ENCODE assay signal across 15 cellular contexts in genomic region chr3:179606534-179607085, GRCh38. TPM values are rescaled to one million over a fixed set of nuclear protein-coding genes. Genes with fewer than 3 reads are reported as not detected.
DNase-seq lines count a peak whose midpoint lies in the region; ATAC-seq, FAIRE-seq and TF ChIP-seq lines count a peak whose summit lies in the region.
"Had no signal": no experiment of that assay in that cellular context is flagged by ENCODE, and none has a peak within 500 bp of the region (broad histone marks: within the 10 kb centered on the region; RNA-seq: fewer than 3 reads in every experiment).

No MANE protein-coding gene starts in this region.

- no peak for TF ChIP-seq EP300 in transverse colon (IDR thresholded peaks at IDR 0.05; ENCODE audit: low read depth)

- WGBS in transverse colon (ENCODE audit: low coverage in 1 of 2), 2 donors = 78 to 82% methylated on average over 1 to 4 of the region's 4 CpGs

- no peak overlapping the region for H3K9ac ChIP-seq in BLaER1

- H3K4me3 Mint-ChIP-seq in central memory CD8-positive, alpha-beta T cell = peak overlapping the region; percentile 11

- ATAC-seq in central memory CD8-positive, alpha-beta T cell (replicated peaks; ENCODE audit: extremely low read depth, poor library complexity, severe bottlenecking) = no peak
- ATAC-seq in HG03342 (IDR thresholded peaks at IDR 0.05; ENCODE audit: unreplicated experiment) = no peak

- H3K27me3 ChIP-seq in BLaER1 (no peaks in the 10 kb centered on the region), transverse colon (no peaks in the 10 kb centered on the region)
- H3K27me3 ChIP-seq: neutrophil, suprapubic skin had no signal

- peaks cover 13% of the 10 kb centered on the region for H4K20me1 ChIP-seq in BLaER1

- peak; percentile 9 for FAIRE-seq in GM18507 (lab: Jason Lieb, UNC)

- no peaks in the 10 kb centered on the region for H3K9me3 Mint-ChIP-seq in central memory CD8-positive, alpha-beta T cell

- no peak overlapping the region for H3K27ac ChIP-seq in BLaER1
- no peak overlapping the region for H3K27ac ChIP-seq in transverse colon
- H3K27ac ChIP-seq: neutrophil, suprapubic skin, VCaP had no signal

- peak overlapping the region; percentile 38 for H3K27ac Mint-ChIP-seq in central memory CD8-positive, alpha-beta T cell (ENCODE audit: low read depth)

- peak overlapping the region; percentile 83 for H3K4me2 ChIP-seq in BLaER1

- intact Hi-C loops in transverse colon (cut with DNase I; ENCODE audit: low total_unique reads) = no loop called here

- H3K36me3 ChIP-seq in BLaER1 = peaks cover 24% of the 10 kb centered on the region
- H3K36me3 ChIP-seq in transverse colon = peaks cover 0 to 5% (median 2%) of the 10 kb centered on the region in 4 donors

- DNase-seq in GM18507 (ENCODE audit: extremely low spot score, insufficient read length, low read depth) (no peak), NOMO-1 treated with dmso at 0.1 percent for 144 hours (lab: John Stamatoyannopoulos, UW; ENCODE audit: unreplicated experiment) (peak; percentile 27), transverse colon (no peak), DMS153 (lab: John Stamatoyannopoulos, UW) (no peak)
- no peak for DNase-seq in central memory CD8-positive, alpha-beta T cell (ENCODE audit: low spot score in 2 of 2)
- DNase-seq in stimulated activated naive CD4-positive, alpha-beta T cell treated with Interleukin-2 at 50 U/mL for 16 hours (lab: John Stamatoyannopoulos, UW) = no peak
- DNase-seq: aorta; HCEC 1CT; NCI-H1436 treated with DMSO at 0.1 percent for 48 hours; stimulated activated CD4-positive, alpha-beta T cell treated with anti-CD3 and anti-CD28 coated beads, Interleukin-2, amount 100 ng/mL, for 24 hours had no signal

- no peaks in the 10 kb centered on the region for H3K27me3 Mint-ChIP-seq in central memory CD8-positive, alpha-beta T cell

- no peaks in the 10 kb centered on the region for H3K9me3 ChIP-seq in BLaER1
- no peaks in the 10 kb centered on the region for H3K9me3 ChIP-seq in transverse colon
- H3K9me3 ChIP-seq: neutrophil, suprapubic skin had no signal

- H3K4me3 ChIP-seq in BLaER1 = no peak overlapping the region
- H3K4me3 ChIP-seq in transverse colon = no peak overlapping the region
- H3K4me3 ChIP-seq: suprapubic skin had no signal

- TF ChIP-seq CTCF in transverse colon (IDR thresholded peaks at IDR 0.05) = no peak

- peaks cover 41% of the 10 kb centered on the region for H3K4me1 Mint-ChIP-seq in central memory CD8-positive, alpha-beta T cell

- H3K36me3 Mint-ChIP-seq in central memory CD8-positive, alpha-beta T cell (ENCODE audit: insufficient read depth) = peaks cover 9% of the 10 kb centered on the region

- H3K4me1 ChIP-seq in BLaER1 (peaks cover 31% of the 10 kb centered on the region), transverse colon (peaks cover 13 to 27% (median 17%) of the 10 kb centered on the region in 4 donors)

- in situ Hi-C loops in transverse colon (cut with MboI; ENCODE audit: low pct_ligation_motif_present in 1 of 4, low pct_unique_long_range_greater_than_20kb in 1 of 4, low sequenced_read_pairs in 3 of 4) = no loop called here

- TF ChIP-seq POLR2A in transverse colon (IDR thresholded peaks at IDR 0.05) = no peak

RNA-seq across cellular contexts. Expression of gene NDUFB5, which starts 2.0 kb away (rescaled TPM):
- total RNA-seq in transverse colon = 100 to 1,000 TPM in 2 of 4 donors, 10 to 100 TPM in 2; 47.5 to 139 (median 88.5) TPM

RNA-seq across cellular contexts. Expression of gene MRPL47, which starts 2.2 kb away (rescaled TPM):
- 10 to 100 TPM; 10.1 to 26.8 (median 20.7) TPM for total RNA-seq in transverse colon

RNA-seq across cellular contexts. Expression of gene ACTL6A, which starts 43.9 kb away (rescaled TPM):
- 10 to 100 TPM in 3 of 4 donors, 1 to 10 TPM in 1; 1.1 to 47.0 (median 28.4) TPM for total RNA-seq in transverse colon

RNA-seq across cellular contexts. Expression of gene USP13, which starts 46.2 kb away (rescaled TPM):
- 1 to 10 TPM; 2.0 to 3.7 (median 2.7) TPM for total RNA-seq in transverse colon
